23 cellular contexts compared by ENCODE assay signal in genomic region chr1:156482276-156482675, GRCh38. TPM values are rescaled to one million over a fixed set of nuclear protein-coding genes. Genes with fewer than 3 reads are reported as not detected.
DNase-seq lines count a peak whose midpoint lies in the region; ATAC-seq, FAIRE-seq and TF ChIP-seq lines count a peak whose summit lies in the region.
"Had no signal": no experiment of that assay in that cellular context is flagged by ENCODE, and none has a peak within 500 bp of the region (broad histone marks: within the 10 kb centered on the region; RNA-seq: fewer than 3 reads in every experiment).

No MANE protein-coding gene starts in this region.

- peak overlapping the region; percentile 78 for H3K27ac ChIP-seq in OCI-LY1 (ENCODE audit: low read depth, low read length, poor library complexity, severe bottlenecking)
- no peak overlapping the region for H3K27ac ChIP-seq in H1 (ENCODE audit: low read depth, low read length)
- H3K27ac ChIP-seq: cardiac muscle cell had no signal

- H2AK5ac ChIP-seq in H1 (ENCODE audit: low read depth, low read length) = no peak overlapping the region

- H3K9me2 ChIP-seq in OCI-LY1 (ENCODE audit: low read depth, low read length) = no peaks in the 10 kb centered on the region

- H2AFZ ChIP-seq in OCI-LY1 (ENCODE audit: low read length) = no peak overlapping the region
- no peak overlapping the region for H2AFZ ChIP-seq in H1 (ENCODE audit: low read length)

- H2BK12ac ChIP-seq in H1 (ENCODE audit: low read depth, low read length) = peak overlapping the region; percentile 11; the same call in 1 of the 2 replicates

- H2BK15ac ChIP-seq in H1 (ENCODE audit: low read length) = 0 out of 2 replicates have a peak overlapping the region, but pooled peaks have one; percentile 31

- H3K14ac ChIP-seq in H1 (ENCODE audit: insufficient read length) = no peak overlapping the region

- peaks cover 68% of the 10 kb centered on the region for H3K36me3 ChIP-seq in OCI-LY1 (ENCODE audit: insufficient read depth, low read length)
- H3K36me3 ChIP-seq in H1 (ENCODE audit: control insufficient read depth in 2 of 4, insufficient read depth in 4 of 4, low read length in 3 of 4) = peaks cover 3 to 19% (median 11%) of the 10 kb centered on the region in 4 experiments; a peak in 7 of 8 replicates

- no peak for DNase-seq in activated T-cell treated with anti-CD3 and anti-CD28 coated beads, Interleukin-2, amount 50 U/mL, for 24 hours
- no peak for DNase-seq in activated T-cell treated with anti-CD3 and anti-CD28 coated beads, Interleukin-2, amount 50 U/mL, for 4 hours
- DNase-seq in H1 (ENCODE audit: low read depth in 1 of 2, low spot score in 2 of 2) (no peak), frontal cortex (ENCODE audit: low spot score in 2 of 2) (no peak)
- DNase-seq in stimulated activated effector memory CD8-positive, alpha-beta T cell treated with anti-CD3 and anti-CD28 coated beads, Interleukin-12 subunit alpha, Interleukin-12 subunit beta, amount 100 ng/mL, for 72 hours (ENCODE audit: low spot score in 2 of 2) = no peak
- DNase-seq: activated CD4-positive, CD25-positive, alpha-beta regulatory T cell; activated gamma-delta T cell; COR-L47; KBM-7; midbrain; NCI-H1105 treated with DMSO at 0.1 percent for 48 hours; NCI-H526 treated with DMSO at 0.1 percent for 48 hours; PC-3; spleen; substantia nigra had no signal

- H2BK5ac ChIP-seq in H1 (ENCODE audit: low read depth, low read length) = no peak overlapping the region

- H3K4me2 ChIP-seq in OCI-LY1 (ENCODE audit: low read length) (no peak overlapping the region), H1 (ENCODE audit: insufficient read depth in 1 of 2, low read depth in 2 of 2, low read length in 2 of 2) (no peak overlapping the region)
- H3K4me2 ChIP-seq: A549 had no signal

- H3K4me3 ChIP-seq in OCI-LY1 (ENCODE audit: low read depth, low read length, poor library complexity, severe bottlenecking) (no peak overlapping the region), H1 (ENCODE audit: extremely low read depth in 1 of 4, insufficient read depth in 2 of 4, low read depth in 3 of 4, low read length in 4 of 4) (no peak overlapping the region)
- H3K4me3 ChIP-seq: A549, cardiac muscle cell, esophagus muscularis mucosa, spleen, vagina had no signal

- H3K4me1 Mint-ChIP-seq in activated T-cell treated with anti-CD3 and anti-CD28 coated beads, Interleukin-2, amount 50 U/mL, for 24 hours (ENCODE audit: low read depth) = peaks cover 62% of the 10 kb centered on the region
- peaks cover 58% of the 10 kb centered on the region for H3K4me1 Mint-ChIP-seq in activated T-cell treated with anti-CD3 and anti-CD28 coated beads, Interleukin-2, amount 50 U/mL, for 4 hours (ENCODE audit: low read depth)
- peaks cover 85% of the 10 kb centered on the region for H3K4me1 Mint-ChIP-seq in stimulated activated effector memory CD8-positive, alpha-beta T cell treated with anti-CD3 and anti-CD28 coated beads, Interleukin-12 subunit alpha, Interleukin-12 subunit beta, amount 100 ng/mL, for 72 hours

- no peak overlapping the region for H3K23ac ChIP-seq in H1 (ENCODE audit: insufficient read length)

- peaks cover 65% of the 10 kb centered on the region for H3K36me3 Mint-ChIP-seq in activated T-cell treated with anti-CD3 and anti-CD28 coated beads, Interleukin-2, amount 50 U/mL, for 24 hours (ENCODE audit: low read depth)
- peaks cover 26% of the 10 kb centered on the region for H3K36me3 Mint-ChIP-seq in activated T-cell treated with anti-CD3 and anti-CD28 coated beads, Interleukin-2, amount 50 U/mL, for 4 hours (ENCODE audit: insufficient read depth)
- H3K36me3 Mint-ChIP-seq in stimulated activated effector memory CD8-positive, alpha-beta T cell treated with anti-CD3 and anti-CD28 coated beads, Interleukin-12 subunit alpha, Interleukin-12 subunit beta, amount 100 ng/mL, for 72 hours = peaks cover 68% of the 10 kb centered on the region

- no peak overlapping the region for H4K8ac ChIP-seq in H1 (ENCODE audit: extremely low read depth, insufficient read depth, low read length)

- FAIRE-seq in H1 (lab: Jason Lieb, UNC) = no peak
- FAIRE-seq in frontal cortex (lab: Jason Lieb, UNC) = no peak
- FAIRE-seq: A549 had no signal

- no peak overlapping the region for H3K56ac ChIP-seq in H1 (replicated peaks; ENCODE audit: insufficient read length, low read depth, low read length)

- H3K79me2 ChIP-seq in OCI-LY1 (ENCODE audit: insufficient read depth, low read length) (peaks cover 23% of the 10 kb centered on the region), H1 (ENCODE audit: control insufficient read depth in 1 of 2, insufficient read depth in 2 of 2, low read length in 2 of 2) (peaks cover 0 to 18% of the 10 kb centered on the region in 2 experiments; a peak in 1 of 4 replicates)

- H3K27me3 ChIP-seq in OCI-LY1 (ENCODE audit: insufficient read depth, low read length) (no peaks in the 10 kb centered on the region), H1 (replicated peaks in 1 of 4; ENCODE audit: control insufficient read depth in 3 of 4, extremely low read depth in 1 of 4, insufficient read depth in 3 of 4, low read length in 3 of 4) (no peaks in the 10 kb centered on the region)
- H3K27me3 ChIP-seq: cardiac muscle cell, esophagus muscularis mucosa, spleen, vagina had no signal

- H4K91ac ChIP-seq in H1 (replicated peaks; ENCODE audit: insufficient read length, low read length) = no peak overlapping the region

- no peak for TF ChIP-seq EP300 in H1 (IDR thresholded peaks at IDR 0.05; ENCODE audit: borderline replicate concordance in 1 of 2, low read depth in 2 of 2, low read length in 2 of 2)

- H3K27ac Mint-ChIP-seq in activated T-cell treated with anti-CD3 and anti-CD28 coated beads, Interleukin-2, amount 50 U/mL, for 24 hours = peak overlapping the region; percentile 48
- peak overlapping the region; percentile 95 for H3K27ac Mint-ChIP-seq in stimulated activated effector memory CD8-positive, alpha-beta T cell treated with anti-CD3 and anti-CD28 coated beads, Interleukin-12 subunit alpha, Interleukin-12 subunit beta, amount 100 ng/mL, for 72 hours

- no peak overlapping the region for H3K18ac ChIP-seq in H1 (ENCODE audit: extremely low read depth, low read length)

- H3K4me1 ChIP-seq in OCI-LY1 (ENCODE audit: insufficient read depth, low read length, severe bottlenecking) = peaks cover 45% of the 10 kb centered on the region
- peaks cover 0 to 12% (median 8%) of the 10 kb centered on the region in 4 experiments; a peak in 5 of 7 replicates for H3K4me1 ChIP-seq in H1 (replicated peaks in 1 of 4; ENCODE audit: control insufficient read depth in 3 of 4, insufficient read depth in 4 of 4, low read length in 3 of 4)

- H3K4ac ChIP-seq in H1 (replicated peaks; ENCODE audit: insufficient read length, low read depth, low read length) = no peak overlapping the region

- H3K9ac ChIP-seq in OCI-LY1 (ENCODE audit: low read length) (no peak overlapping the region), H1 (replicated peaks in 1 of 4; ENCODE audit: extremely low read depth in 1 of 4, low read depth in 3 of 4, low read length in 3 of 4) (0 out of 7 replicates have a peak overlapping the region, but pooled peaks of 1 of the 4 experiments have one; percentile 24)

- no peaks in the 10 kb centered on the region for H3K23me2 ChIP-seq in H1 (ENCODE audit: low read depth, low read length)

- H2BK20ac ChIP-seq in H1 (ENCODE audit: low read length) = no peak overlapping the region

- H4K5ac ChIP-seq in H1 (ENCODE audit: insufficient read length, low read depth, low read length) = no peak overlapping the region

- H2BK120ac ChIP-seq in H1 (replicated peaks; ENCODE audit: low read depth, low read length) = no peak overlapping the region

- H3K9me3 ChIP-seq in OCI-LY1 (ENCODE audit: low read length) (no peaks in the 10 kb centered on the region), H1 (ENCODE audit: insufficient read depth in 2 of 2, low read depth in 1 of 2, low read length in 1 of 2) (no peaks in the 10 kb centered on the region)
- H3K9me3 ChIP-seq: A549, esophagus muscularis mucosa, spleen, vagina had no signal

- no peak for TF ChIP-seq POLR2A in H1 (IDR thresholded peaks at IDR 0.05; ENCODE audit: control extremely low read depth in 1 of 2, low read depth in 2 of 2, low read length in 2 of 2)

- TF ChIP-seq CTCF in OCI-LY1 (IDR thresholded peaks at IDR 0.05; ENCODE audit: low read length) (no peak), H1 (IDR thresholded peaks at IDR 0.05; ENCODE audit: control extremely low read depth in 1 of 3, insufficient read depth in 1 of 3, low read depth in 1 of 3, low read length in 3 of 3) (no peak)

- CTCF ChIA-PET in H1 (lab: Charles Lee; ENCODE audit: partially characterized antibody) = interaction anchor here (0.9 to 9.3 kb wide), 12 partner anchors 13 to 74 kb away, joined by 3 to 236 read pairs (median 8); partner anchors contain the start of gene MEF2D

- WGBS in H1 (ENCODE audit: extremely low coverage in 1 of 2, insufficient coverage in 1 of 2, insufficient read length in 1 of 2, insufficient replicate concordance in 2 of 2, low coverage in 1 of 2, low lambda C conversion rate in 2 of 2, missing lambda C conversion rate in 1 of 2), 2 experiments = 92% methylated on average over 19 of the region's 19 CpGs; no CpG with 5 or more reads in 1 of the 2 experiments

- no peak overlapping the region for H3K4me3 Mint-ChIP-seq in activated T-cell treated with anti-CD3 and anti-CD28 coated beads, Interleukin-2, amount 50 U/mL, for 24 hours
- H3K4me3 Mint-ChIP-seq in activated T-cell treated with anti-CD3 and anti-CD28 coated beads, Interleukin-2, amount 50 U/mL, for 4 hours = no peak overlapping the region
- H3K4me3 Mint-ChIP-seq in stimulated activated effector memory CD8-positive, alpha-beta T cell treated with anti-CD3 and anti-CD28 coated beads, Interleukin-12 subunit alpha, Interleukin-12 subunit beta, amount 100 ng/mL, for 72 hours = peak overlapping the region; percentile 48

- peaks cover 10% of the 10 kb centered on the region for H3K79me1 ChIP-seq in H1 (ENCODE audit: low read depth, low read length)

- H4K20me1 ChIP-seq in OCI-LY1 (ENCODE audit: insufficient read depth, low read length) (no peaks in the 10 kb centered on the region), H1 (replicated peaks in 1 of 2; ENCODE audit: control insufficient read depth in 1 of 2, insufficient read depth in 2 of 2, low read length in 2 of 2) (peaks cover 3 to 8% of the 10 kb centered on the region in 2 experiments)

- H3K27me3 Mint-ChIP-seq in activated T-cell treated with anti-CD3 and anti-CD28 coated beads, Interleukin-2, amount 50 U/mL, for 24 hours = no peaks in the 10 kb centered on the region
- H3K27me3 Mint-ChIP-seq in activated T-cell treated with anti-CD3 and anti-CD28 coated beads, Interleukin-2, amount 50 U/mL, for 4 hours (ENCODE audit: low read depth) = no peaks in the 10 kb centered on the region

- H3K9me3 Mint-ChIP-seq in activated T-cell treated with anti-CD3 and anti-CD28 coated beads, Interleukin-2, amount 50 U/mL, for 24 hours = no peaks in the 10 kb centered on the region
- no peaks in the 10 kb centered on the region for H3K9me3 Mint-ChIP-seq in activated T-cell treated with anti-CD3 and anti-CD28 coated beads, Interleukin-2, amount 50 U/mL, for 4 hours
- no peaks in the 10 kb centered on the region for H3K9me3 Mint-ChIP-seq in stimulated activated effector memory CD8-positive, alpha-beta T cell treated with anti-CD3 and anti-CD28 coated beads, Interleukin-12 subunit alpha, Interleukin-12 subunit beta, amount 100 ng/mL, for 72 hours

- no peaks in the 10 kb centered on the region for H3F3A ChIP-seq in OCI-LY1 (ENCODE audit: insufficient read depth, low read length)

- POLR2A ChIA-PET in H1 (lab: Charles Lee; ENCODE audit: partially characterized antibody) = interaction anchor here (0.7 to 16.1 kb wide), 4 partner anchors 10 to 25 kb away, joined by 3 to 166 read pairs (median 5); partner anchors contain the start of gene MEF2D

- TF ChIP-seq RAD21 in H1 (IDR thresholded peaks at IDR 0.05 in 1 of 2, conservative IDR thresholded peaks at IDR 0.05 in 1 of 2; ENCODE audit: low read depth in 2 of 2, low read length in 2 of 2) = no peak

- ATAC-seq in activated T-cell treated with anti-CD3 and anti-CD28 coated beads, Interleukin-2, amount 50 U/mL, for 4 hours = no peak
- no peak for ATAC-seq in stimulated activated effector memory CD8-positive, alpha-beta T cell treated with anti-CD3 and anti-CD28 coated beads, Interleukin-12 subunit alpha, Interleukin-12 subunit beta, amount 100 ng/mL, for 72 hours
- ATAC-seq in HG03139 (IDR thresholded peaks at IDR 0.05; ENCODE audit: unreplicated experiment) (no peak), HG02970 (IDR thresholded peaks at IDR 0.05; ENCODE audit: low FRiP score, unreplicated experiment) (no peak)
- ATAC-seq: left lobe of liver, PC-3 had no signal

RNA-seq across cellular contexts. Expression of gene MEF2D, which starts 18.3 kb away (rescaled TPM):
- total RNA-seq in activated T-cell treated with anti-CD3 and anti-CD28 coated beads, Interleukin-2, amount 50 U/mL, for 4 hours = 10 to 100 TPM; 42.5 to 50.9 (median 46.3) TPM
- 17.3 and 19.5 TPM in 2 replicates for total RNA-seq in H1 (2021; fragmentation: NEBNext Ultra II Directional; extraction: Animal tissue kit (Norgen Biotek cat#: 25700))
- 20.3 and 44.4 TPM in 2 replicates for polyA plus RNA-seq in H1 (2011; rRNA removed)
- polyA plus RNA-seq in H1 (2011; cell fraction: cytosol; rRNA removed) = 12.4 TPM
- 19.5 TPM for polyA plus RNA-seq in H1 (2011; cell fraction: nucleus; rRNA removed)
- polyA plus RNA-seq in H1 (2012, experiment 1 of 2) = 10.3 to 14.6 TPM (median 12.8 TPM) in 4 replicates
- 8.1 TPM for polyA plus RNA-seq in H1 (2012, experiment 2 of 2)
- polyA plus RNA-seq in H1 (2013, experiment 1 of 2) = 9.1 TPM
- 8.8 TPM for polyA plus RNA-seq in H1 (2013, experiment 2 of 2)
- 6.7 and 7.7 TPM in 2 replicates for polyA minus RNA-seq in H1 (2011; rRNA and poly(A)+ RNA removed)
- polyA minus RNA-seq in H1 (2011; cell fraction: cytosol; rRNA and poly(A)+ RNA removed) = 14.5 TPM
- polyA minus RNA-seq in H1 (2011; cell fraction: nucleus; rRNA and poly(A)+ RNA removed) = 9.3 TPM
- 4.9 TPM for total RNA-seq in frontal cortex
